In genomic region chr16:29699324-29700219, GRCh38 we compare ENCODE assay signal across 1 cellular context.
TF ChIP-seq lines count a peak whose summit lies in the region.

No MANE protein-coding gene starts in this region.

TF ChIP-seq in H1, 55 proteins besides CTCF, POLR2A, EP300 and RAD21:
- TF ChIP-seq POLR2AphosphoS5 (IDR thresholded peaks at IDR 0.05; ENCODE audit: low read depth, low read length) (peak; percentile 63; the same call in 1 of the 2 replicates), CBX5 (IDR thresholded peaks at IDR 0.05; ENCODE audit: low read depth, low read length) (no peak)
